39 cellular contexts compared by ENCODE assay signal in genomic region chr1:39050001-39050400, GRCh38.
"Had no signal": no experiment of that assay in that cellular context is flagged by ENCODE, and none has a peak within 500 bp of the region (broad histone marks: within the 10 kb centered on the region; RNA-seq: fewer than 3 reads in every experiment).

No MANE protein-coding gene starts in this region.

- ATAC-seq: activated CD8-positive, alpha-beta memory T cell treated with anti-CD3 and anti-CD28 coated beads, Interleukin-2, amount 10 ng/mL, durations not matched to agents 7 days and 5 days; activated naive CD8-positive, alpha-beta T cell treated with anti-CD3 and anti-CD28 coated beads, Interleukin-2, amount 50 U/mL, for 24 hours; PC-3; SK-N-SH treated with all-trans-retinoic acid at 6 μM for 48 hours; T-cell; T-helper 17 cell had no signal

- H3K27me3 ChIP-seq: MG63, Peyer's patch, SJSA1 had no signal

- H3K4me3 ChIP-seq: MG63, Peyer's patch, SJSA1 had no signal

- H3K4me3 Mint-ChIP-seq: activated CD4-positive, alpha-beta memory T cell treated with anti-CD3 and anti-CD28 coated beads, Interleukin-2, amount 10 ng/mL, durations not matched to agents 7 days and 5 days; activated CD8-positive, alpha-beta memory T cell treated with anti-CD3 and anti-CD28 coated beads, Interleukin-2, amount 10 ng/mL, durations not matched to agents 7 days and 5 days; activated naive CD4-positive, alpha-beta T cell treated with anti-CD3 and anti-CD28 coated beads for 36 hours; activated naive CD8-positive, alpha-beta T cell; activated naive CD8-positive, alpha-beta T cell treated with anti-CD3 and anti-CD28 coated beads, Interleukin-2, amount 50 U/mL, for 24 hours; brain; IgD-negative memory B cell; T-cell; T-helper 17 cell had no signal

- H3K4me1 Mint-ChIP-seq: activated CD8-positive, alpha-beta memory T cell treated with anti-CD3 and anti-CD28 coated beads, Interleukin-2, amount 10 ng/mL, durations not matched to agents 7 days and 5 days had no signal

- H3K27me3 Mint-ChIP-seq: activated CD4-positive, alpha-beta memory T cell treated with anti-CD3 and anti-CD28 coated beads, Interleukin-2, amount 10 ng/mL, durations not matched to agents 7 days and 5 days; activated CD8-positive, alpha-beta memory T cell treated with anti-CD3 and anti-CD28 coated beads, Interleukin-2, amount 10 ng/mL, durations not matched to agents 7 days and 5 days; activated naive CD8-positive, alpha-beta T cell; activated naive CD8-positive, alpha-beta T cell treated with anti-CD3 and anti-CD28 coated beads, Interleukin-2, amount 50 U/mL, for 24 hours; brain; T-cell; T-helper 17 cell had no signal

- H3K9me3 Mint-ChIP-seq: activated CD4-positive, alpha-beta memory T cell treated with anti-CD3 and anti-CD28 coated beads, Interleukin-2, amount 10 ng/mL, durations not matched to agents 7 days and 5 days; activated naive CD4-positive, alpha-beta T cell treated with anti-CD3 and anti-CD28 coated beads for 36 hours; activated naive CD8-positive, alpha-beta T cell treated with anti-CD3 and anti-CD28 coated beads, Interleukin-2, amount 50 U/mL, for 24 hours; activated T-helper 2 cell treated with anti-CD3 and anti-CD28 coated beads, Interferon-gamma antibody, Interleukin-2, Interleukin-4, amounts not matched to agents 10 μg/mL and 5 μg/mL and 100 μg/mL, durations not matched to agents 14 hours and 24 hours and 36 hours; brain; IgD-negative memory B cell; T-cell had no signal

- DNase-seq: activated CD4-positive, alpha-beta memory T cell treated with anti-CD3 and anti-CD28 coated beads, Interleukin-2, amount 10 ng/mL, durations not matched to agents 7 days and 5 days; activated CD4-positive, alpha-beta T cell treated with anti-CD3 and anti-CD28 coated beads for 1 hour; activated CD4-positive, alpha-beta T cell treated with anti-CD3 and anti-CD28 coated beads for 48 hours; activated CD4-positive, CD25-positive, alpha-beta regulatory T cell; activated CD8-positive, alpha-beta memory T cell treated with anti-CD3 and anti-CD28 coated beads for 24 hours; activated CD8-positive, alpha-beta memory T cell treated with anti-CD3 and anti-CD28 coated beads, Interleukin-2, amount 10 ng/mL, durations not matched to agents 7 days and 5 days; activated CD8-positive, alpha-beta memory T cell treated with anti-CD3 and anti-CD28 coated beads, Interleukin-2, amount 50 U/mL, for 48 hours; activated gamma-delta T cell; activated naive CD4-positive, alpha-beta T cell treated with anti-CD3 and anti-CD28 coated beads for 36 hours; activated naive CD8-positive, alpha-beta T cell treated with anti-CD3 and anti-CD28 coated beads, Interleukin-2, amount 50 U/mL, for 24 hours; activated T-cell treated with anti-CD3 and anti-CD28 coated beads, Interleukin-2, amount 50 U/mL, for 1 hour; anterior cingulate cortex; central memory CD4-positive, alpha-beta T cell; Kasumi-1; KBM-7; MG63; NCI-H1048; NCI-H1105 treated with DMSO at 0.1 percent for 48 hours; NCI-H1436; NCI-H1694; NCI-H1930; NCI-H2081 treated with DMSO at 0.1 percent for 48 hours; NCI-H226; NCI-H446 treated with DMSO at 0.1 percent for 48 hours; NCI-H524; NK-92 treated with Interleukin-12 subunit alpha and Interleukin-12 subunit beta, amount 100 ng/mL, for 24 hours; PC-3; RPMI8226; SHP77 treated with DMSO at 0.1 percent for 48 hours; T-cell; T-helper 17 cell had no signal

- H3K36me3 Mint-ChIP-seq: activated CD8-positive, alpha-beta memory T cell treated with anti-CD3 and anti-CD28 coated beads, Interleukin-2, amount 10 ng/mL, durations not matched to agents 7 days and 5 days had no signal

- H3K27ac ChIP-seq: Peyer's patch, SJSA1, VCaP had no signal

- H3K27ac Mint-ChIP-seq: activated CD4-positive, alpha-beta memory T cell treated with anti-CD3 and anti-CD28 coated beads, Interleukin-2, amount 10 ng/mL, durations not matched to agents 7 days and 5 days; activated CD8-positive, alpha-beta memory T cell treated with anti-CD3 and anti-CD28 coated beads, Interleukin-2, amount 10 ng/mL, durations not matched to agents 7 days and 5 days; activated naive CD4-positive, alpha-beta T cell treated with anti-CD3 and anti-CD28 coated beads for 36 hours; activated naive CD8-positive, alpha-beta T cell; activated naive CD8-positive, alpha-beta T cell treated with anti-CD3 and anti-CD28 coated beads, Interleukin-2, amount 50 U/mL, for 24 hours; activated T-helper 2 cell treated with anti-CD3 and anti-CD28 coated beads, Interferon-gamma antibody, Interleukin-2, Interleukin-4, amounts not matched to agents 10 μg/mL and 5 μg/mL and 100 μg/mL, durations not matched to agents 14 hours and 24 hours and 36 hours; T-helper 17 cell had no signal
